9 cellular contexts compared by ENCODE assay signal in genomic region chr3:170584585-170585007, GRCh38. TPM values are rescaled to one million over a fixed set of nuclear protein-coding genes. Genes with fewer than 3 reads are reported as not detected.
DNase-seq lines count a peak whose midpoint lies in the region; ATAC-seq, FAIRE-seq and TF ChIP-seq lines count a peak whose summit lies in the region.
"Had no signal": no experiment of that assay in that cellular context is flagged by ENCODE, and none has a peak within 500 bp of the region (broad histone marks: within the 10 kb centered on the region; RNA-seq: fewer than 3 reads in every experiment).

No MANE protein-coding gene starts in this region.

- H3K36me3 ChIP-seq in HAP-1 (replicated peaks) = no peaks in the 10 kb centered on the region
- H3K36me3 ChIP-seq in K562 (ENCODE audit: control insufficient read depth, insufficient read depth, low read length) = no peaks in the 10 kb centered on the region
- H3K36me3 ChIP-seq in iPS DF 6.9 (ENCODE audit: control insufficient read depth, insufficient read depth, low read length) = no peaks in the 10 kb centered on the region
- no peaks in the 10 kb centered on the region for H3K36me3 ChIP-seq in skeletal muscle satellite cell (ENCODE audit: insufficient read depth, low read length)
- H3K36me3 ChIP-seq in gastrocnemius medialis = no peaks in the 10 kb centered on the region

- TF ChIP-seq POLR2A in K562 (conservative IDR thresholded peaks at IDR 0.05) = no peak
- TF ChIP-seq POLR2A in gastrocnemius medialis (IDR thresholded peaks at IDR 0.05) = no peak

- H3K4me3 ChIP-seq in HAP-1 = no peak overlapping the region
- no peak overlapping the region for H3K4me3 ChIP-seq in K562
- peak overlapping the region; percentile 42; the same call in 1 of the 2 replicates for H3K4me3 ChIP-seq in iPS DF 6.9 (ENCODE audit: low read length)
- H3K4me3 ChIP-seq in skeletal muscle satellite cell (ENCODE audit: low read length) = peak overlapping the region; percentile 70
- no peak overlapping the region for H3K4me3 ChIP-seq in gastrocnemius medialis

- H3K27ac ChIP-seq in K562 (ENCODE audit: extremely low read depth, low read depth, low read length) (no peak overlapping the region), iPS DF 6.9 (ENCODE audit: low read length) (no peak overlapping the region), gastrocnemius medialis (no peak overlapping the region)

- no peaks in the 10 kb centered on the region for H3K79me2 ChIP-seq in K562 (ENCODE audit: control insufficient read depth, insufficient read depth, low read length)

- intact Hi-C loops in K562 (cut with micrococcal nuclease) = no loop called here
- intact Hi-C loops in gastrocnemius medialis (cut with DNase I; ENCODE audit: low total_unique reads) = no loop called here

- no peaks in the 10 kb centered on the region for H3K9me3 ChIP-seq in HAP-1
- no peaks in the 10 kb centered on the region for H3K9me3 ChIP-seq in K562 (replicated peaks; ENCODE audit: control insufficient read depth, insufficient read depth, low read depth, low read length)
- no peaks in the 10 kb centered on the region for H3K9me3 ChIP-seq in iPS DF 6.9 (ENCODE audit: control insufficient read depth, insufficient read depth, low read length)
- no peaks in the 10 kb centered on the region for H3K9me3 ChIP-seq in skeletal muscle satellite cell (replicated peaks; ENCODE audit: low read length)
- no peaks in the 10 kb centered on the region for H3K9me3 ChIP-seq in gastrocnemius medialis

- no TSS peak for BruUV-seq in K562 (replicated peaks; lab: Mats Ljungman, UMichigan)

- no peak overlapping the region for H3K9ac ChIP-seq in K562 (ENCODE audit: insufficient read depth in 1 of 2, low read depth in 2 of 2, low read length in 2 of 2)
- no peak overlapping the region for H3K9ac ChIP-seq in skeletal muscle satellite cell (ENCODE audit: low read depth, low read length)

- no peak for TF ChIP-seq EP300 in K562 (IDR thresholded peaks at IDR 0.05; ENCODE audit: low read length)

- no peaks in the 10 kb centered on the region for H4K20me1 ChIP-seq in K562 (replicated peaks; ENCODE audit: control insufficient read depth, insufficient read depth, low read length)

- H3K4me1 ChIP-seq in HAP-1 (no peaks in the 10 kb centered on the region), K562 (replicated peaks in 1 of 2; ENCODE audit: control insufficient read depth in 2 of 2, insufficient read depth in 2 of 2, low read length in 2 of 2) (peaks cover 0 to 16% of the 10 kb centered on the region in 2 experiments; a peak in 2 of 5 replicates), iPS DF 6.9 (ENCODE audit: control insufficient read depth, insufficient read depth, low read length) (peaks cover 2% of the 10 kb centered on the region; the same call in 1 of the 2 replicates), skeletal muscle satellite cell (ENCODE audit: control insufficient read depth, insufficient read depth, low read length) (peaks cover 7% of the 10 kb centered on the region), gastrocnemius medialis (no peaks in the 10 kb centered on the region)

- DNase-seq in AG08396 (ENCODE audit: low spot score) (peak; percentile 79), HAP-1 (ENCODE audit: low spot score in 2 of 2) (peak; percentile 59 to 90), SK-N-DZ (ENCODE audit: low spot score) (peak; percentile 70), K562 (ENCODE audit: extremely low read depth in 1 of 4, low spot score in 3 of 4) (peak; percentile 74 to 82 (median 76)), iPS DF 6.9 (ENCODE audit: low read depth, low spot score) (peak; percentile 79), gastrocnemius medialis (no peak)
- DNase-seq in NK-92 treated with Interleukin-12 subunit alpha and Interleukin-12 subunit beta, amount 100 ng/mL, for 24 hours (lab: John Stamatoyannopoulos, UW) = no peak

- no peak overlapping the region for H3K4me2 ChIP-seq in K562 (ENCODE audit: insufficient read depth, low read length)
- peak overlapping the region; percentile 87 for H3K4me2 ChIP-seq in skeletal muscle satellite cell (ENCODE audit: low read length)

- ATAC-seq in K562 (peak; percentile 98), gastrocnemius medialis (no peak)

- H2AFZ ChIP-seq in K562 (ENCODE audit: low read depth, low read length) = no peak overlapping the region

- in situ Hi-C loops in HAP-1 (cut with MboI; ENCODE audit: low sequenced_read_pairs) = no loop called here
- in situ Hi-C loops in K562 (cut with MboI) = no loop called here
- in situ Hi-C loops in gastrocnemius medialis (cut with MboI; ENCODE audit: low sequenced_read_pairs in 4 of 4) = no loop called here

- CTCF ChIA-PET in K562 (lab: Yijun Ruan, JAX; ENCODE audit: low intra/inter-chr PET ratio) = no interaction called here

- POLR2A ChIA-PET in K562 (lab: Yijun Ruan, JAX) = interaction anchor here (0.5 to 1.8 kb wide), 7 partner anchors 9 to 165 kb away, joined by 3 to 5 read pairs (median 3); no protein-coding TSS in a partner anchor

- H3K27me3 ChIP-seq in HAP-1 (ENCODE audit: low read depth) = peaks cover 34% of the 10 kb centered on the region
- no peaks in the 10 kb centered on the region; a peak in 1 of 5 replicates for H3K27me3 ChIP-seq in K562 (ENCODE audit: control insufficient read depth in 2 of 2, insufficient read depth in 2 of 2, low read length in 2 of 2)
- H3K27me3 ChIP-seq in iPS DF 6.9 (ENCODE audit: control insufficient read depth, insufficient read depth, low read length) = no peaks in the 10 kb centered on the region; the same call in 1 of the 2 replicates
- peaks cover 77% of the 10 kb centered on the region for H3K27me3 ChIP-seq in skeletal muscle satellite cell (ENCODE audit: control insufficient read depth, insufficient read depth, low read length)
- peaks cover 28 to 41% (median 37%) of the 10 kb centered on the region in 3 donors for H3K27me3 ChIP-seq in gastrocnemius medialis

- TF ChIP-seq RAD21 in K562 (CRISPR knock-in tag; conservative IDR thresholded peaks at IDR 0.05 in 1 of 2, IDR thresholded peaks at IDR 0.05 in 1 of 2) = no peak

- H3K9me1 ChIP-seq in K562 (ENCODE audit: control insufficient read depth, insufficient read depth, low read length) = no peaks in the 10 kb centered on the region

- TF ChIP-seq CTCF in K562 (IDR thresholded peaks at IDR 0.05 in 2 of 3, conservative IDR thresholded peaks at IDR 0.05 in 1 of 3; ENCODE audit: insufficient read depth in 2 of 3, low read depth in 1 of 3, low read length in 3 of 3) (no peak), gastrocnemius medialis (IDR thresholded peaks at IDR 0.05 in 4 of 5, conservative IDR thresholded peaks at IDR 0.05 in 1 of 5) (no peak)

- WGBS in K562 (ENCODE audit: insufficient coverage, low coverage, missing lambda C conversion rate) = 11% methylated on average over 20 of the region's 20 CpGs
- no CpG with 5 or more reads among the region's 20 CpGs for whole genome bisulfite sequencing in iPS DF 6.9 (ENCODE audit: insufficient coverage, insufficient read length)

- FAIRE-seq in K562 (lab: Jason Lieb, UNC) = peak; percentile 80
- FAIRE-seq: islet of Langerhans had no signal

TF ChIP-seq in K562, 482 proteins besides CTCF, POLR2A, EP300 and RAD21 (continues in another document):
- TF ChIP-seq, protein P1, sequence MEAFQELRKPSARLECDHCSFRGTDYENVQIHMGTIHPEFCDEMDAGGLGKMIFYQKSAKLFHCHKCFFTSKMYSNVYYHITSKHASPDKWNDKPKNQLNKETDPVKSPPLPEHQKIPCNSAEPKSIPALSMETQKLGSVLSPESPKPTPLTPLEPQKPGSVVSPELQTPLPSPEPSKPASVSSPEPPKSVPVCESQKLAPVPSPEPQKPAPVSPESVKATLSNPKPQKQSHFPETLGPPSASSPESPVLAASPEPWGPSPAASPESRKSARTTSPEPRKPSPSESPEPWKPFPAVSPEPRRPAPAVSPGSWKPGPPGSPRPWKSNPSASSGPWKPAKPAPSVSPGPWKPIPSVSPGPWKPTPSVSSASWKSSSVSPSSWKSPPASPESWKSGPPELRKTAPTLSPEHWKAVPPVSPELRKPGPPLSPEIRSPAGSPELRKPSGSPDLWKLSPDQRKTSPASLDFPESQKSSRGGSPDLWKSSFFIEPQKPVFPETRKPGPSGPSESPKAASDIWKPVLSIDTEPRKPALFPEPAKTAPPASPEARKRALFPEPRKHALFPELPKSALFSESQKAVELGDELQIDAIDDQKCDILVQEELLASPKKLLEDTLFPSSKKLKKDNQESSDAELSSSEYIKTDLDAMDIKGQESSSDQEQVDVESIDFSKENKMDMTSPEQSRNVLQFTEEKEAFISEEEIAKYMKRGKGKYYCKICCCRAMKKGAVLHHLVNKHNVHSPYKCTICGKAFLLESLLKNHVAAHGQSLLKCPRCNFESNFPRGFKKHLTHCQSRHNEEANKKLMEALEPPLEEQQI (IDR thresholded peaks at IDR 0.05) = peak; percentile 64; the same call in 1 of the 2 replicates
- TF ChIP-seq PRMT5 (CRISPR knock-in tag; IDR thresholded peaks at IDR 0.05) (peak; percentile 92), SLC30A9 (CRISPR knock-in tag; IDR thresholded peaks at IDR 0.05) (no peak), MXI1 (IDR thresholded peaks at IDR 0.05; ENCODE audit: low read depth, low read length) (no peak)

RNA-seq across cellular contexts. Expression of gene SLC7A14, which starts 1.3 kb away (rescaled TPM):
- 4.8 and 5.3 TPM in 2 replicates for polyA plus RNA-seq in SK-N-DZ (2014; cell fraction: cytosol; rRNA removed)
- 3.0 and 3.5 TPM in 2 replicates for polyA plus RNA-seq in SK-N-DZ (2014; cell fraction: nucleus; rRNA removed)
- total RNA-seq in K562 (2011; cell fraction: chromatin; rRNA removed; ENCODE audit: low replicate concordance) = not detected in 2 replicates
- total RNA-seq in K562 (2011; cell fraction: nucleolus; rRNA removed) = not detected in 2 replicates
- total RNA-seq in K562 (2011; cell fraction: nucleoplasm; rRNA removed) = not detected in 2 replicates
- not detected in 2 replicates for total RNA-seq in K562 (2014; rRNA removed)
- total RNA-seq in K562 (2014; rRNA removed; fragmentation: Illumina TruSeq; extraction: Trizol) = not detected in 2 replicates
- not detected in 2 replicates for total RNA-seq in K562 (2015; rRNA removed; fragmentation: Illumina TruSeq; extraction: Trizol)
- not detected in 2 replicates for total RNA-seq in K562 (2021)
- polyA plus RNA-seq in K562 (2011; rRNA removed) = not detected in 2 replicates
- not detected in 2 replicates for polyA plus RNA-seq in K562 (2011; cell fraction: cytosol; rRNA removed)
- polyA plus RNA-seq in K562 (2011; cell fraction: nucleus; rRNA removed) = not detected in 2 replicates
- polyA plus RNA-seq in K562 (2012) = not detected in 2 replicates
- polyA plus RNA-seq in K562 (2014; fragmentation: Illumina TruSeq; extraction: Trizol) = not detected in 2 replicates
- polyA plus RNA-seq in K562 (2014; fragmentation: Nextera tagmentation; extraction: Ambion mirVana) = not detected
- not detected in 2 replicates for polyA plus RNA-seq in K562 (2014; rRNA removed)
- polyA minus RNA-seq in K562 (2011; rRNA and poly(A)+ RNA removed) = under 0.01 TPM in 1 of 2 replicates, not detected in the other
- polyA minus RNA-seq in K562 (2011; cell fraction: cytosol; rRNA and poly(A)+ RNA removed) = not detected in 2 replicates
- not detected in 2 replicates for polyA minus RNA-seq in K562 (2011; cell fraction: nucleus; rRNA and poly(A)+ RNA removed)
- total RNA-seq in skeletal muscle satellite cell (2012; rRNA removed) = under 0.01 and 0.66 TPM in 2 replicates
- under 1 TPM in 1 of 4 donors, not detected in 3; 0.02 TPM for total RNA-seq in gastrocnemius medialis

Comparison
In these comparisons a context has a peak if more than half of its experiments do, and no peak if none do; other contexts are left out.
1. DNase-seq: peak in AG08396 (single experiment), HAP-1 (2 of 2), SK-N-DZ (single experiment), K562 (4 of 4) and iPS DF 6.9 (single experiment); none in gastrocnemius medialis (0 of 2) and NK-92 treated with Interleukin-12 subunit alpha and Interleukin-12 subunit beta, amount 100 ng/mL, for 24 hours (single experiment).
2. H3K4me3 ChIP-seq: peak in iPS DF 6.9 (single experiment) and skeletal muscle satellite cell (single experiment); none in HAP-1 (single experiment), K562 (single experiment) and gastrocnemius medialis (0 of 4).